ENCODE assay signal across 29 cellular contexts in the genomic region with DNA sequence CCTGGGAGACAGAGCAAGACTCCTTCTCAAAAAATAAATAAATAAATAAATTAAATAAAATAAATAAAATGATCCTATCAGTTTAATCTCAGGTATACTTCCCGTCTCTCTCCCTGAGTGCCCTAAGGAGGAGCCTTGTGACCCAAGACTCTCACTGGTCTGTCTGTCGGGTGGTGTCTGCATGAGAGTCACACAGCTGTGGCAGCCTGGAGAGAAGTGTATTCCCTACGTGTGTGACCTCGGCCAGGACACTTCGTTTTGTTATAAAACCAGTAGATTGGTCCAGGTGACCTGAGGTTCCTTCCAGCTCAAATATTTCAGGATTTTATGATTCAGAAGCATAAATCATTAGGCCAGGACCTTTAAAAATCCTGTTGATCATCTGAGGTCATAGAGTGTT. TPM values are rescaled to one million over a fixed set of nuclear protein-coding genes. Genes with fewer than 3 reads are reported as not detected.
A peak's percentile ranks its signal among the peaks of the same experiment; 100 is the strongest.
DNase-seq lines count a peak whose midpoint lies in the region; ATAC-seq and TF ChIP-seq lines count a peak whose summit lies in the region.
"Had no signal": no experiment of that assay in that cellular context is flagged by ENCODE, and none has a peak within 500 bp of the region (broad histone marks: within the 10 kb centered on the region; RNA-seq: fewer than 3 reads in every experiment).

No MANE protein-coding gene starts in this region.

- H3K27me3 Mint-ChIP-seq in activated naive CD4-positive, alpha-beta T cell treated with anti-CD3 and anti-CD28 coated beads, Interleukin-2, amount 10 ng/mL, durations not matched to agents 7 days and 5 days: no peaks in the 10 kb centered on the region
- H3K27me3 Mint-ChIP-seq in T-helper 17 cell: no peaks in the 10 kb centered on the region

- ATAC-seq in T-helper 17 cell (no peak), GM21423 (IDR thresholded peaks at IDR 0.05; ENCODE audit: unreplicated experiment) (no peak)
- ATAC-seq: sciatic nerve; stimulated activated effector memory CD8-positive, alpha-beta T cell treated with anti-CD3 and anti-CD28 coated beads, Interleukin-12 subunit alpha, Interleukin-12 subunit beta, amount 100 ng/mL, for 72 hours had no signal

- TF ChIP-seq POLR2A in vagina (IDR thresholded peaks at IDR 0.05) (no peak), thyroid gland (IDR thresholded peaks at IDR 0.05) (no peak)

- no peaks in the 10 kb centered on the region for H3K9me3 Mint-ChIP-seq in activated naive CD4-positive, alpha-beta T cell treated with anti-CD3 and anti-CD28 coated beads, Interleukin-2, amount 10 ng/mL, durations not matched to agents 7 days and 5 days
- H3K9me3 Mint-ChIP-seq: stimulated activated effector memory CD8-positive, alpha-beta T cell treated with anti-CD3 and anti-CD28 coated beads, Interleukin-12 subunit alpha, Interleukin-12 subunit beta, amount 100 ng/mL, for 72 hours had no signal

- DNase-seq in activated naive CD4-positive, alpha-beta T cell treated with anti-CD3 and anti-CD28 coated beads, Interleukin-2, amount 10 ng/mL, durations not matched to agents 7 days and 5 days: no peak
- DNase-seq in activated naive CD4-positive, alpha-beta T cell treated with anti-CD3 and anti-CD28 coated beads, Interleukin-2, amount 50 U/mL, for 16 hours: no peak
- DNase-seq in T-helper 17 cell: no peak
- DNase-seq in islet precursor cell: peak; percentile 45
- DNase-seq in vagina (ENCODE audit: extremely low spot score in 2 of 2): no peak
- DNase-seq in kidney tubule cell (ENCODE audit: low spot score): no peak
- DNase-seq in thyroid gland: no peak
- DNase-seq: activated naive CD4-positive, alpha-beta T cell treated with Interleukin-2 at 50 U/mL for 16 hours; activated T-cell treated with anti-CD3 and anti-CD28 coated beads, Interleukin-2, amount 50 U/mL, for 1 hour; BE2C; cortex of kidney; DMS79; foreskin melanocyte; GDM1; H7; mesendoderm; NCI-H1105 treated with DMSO at 0.1 percent for 48 hours; NCI-H1930; NCI-H524 treated with DMSO at 0.1 percent for 48 hours; SIG-M5; stimulated activated CD4-positive, alpha-beta T cell treated with anti-CD3 and anti-CD28 coated beads, Interleukin-12 subunit alpha, Interleukin-12 subunit beta, amount 100 ng/mL, for 4 hours; stimulated activated CD4-positive, alpha-beta T cell treated with anti-CD3 and anti-CD28 coated beads, Interleukin-4, amount 100 ng/mL, for 1 hour; SW 1271 had no signal

- intact Hi-C loops in vagina (cut with DNase I) (no loop called here), thyroid gland (cut with DNase I) (no loop called here)

- H3K27me3 ChIP-seq in vagina: no peaks in the 10 kb centered on the region
- H3K27me3 ChIP-seq in thyroid gland: no peaks in the 10 kb centered on the region
- H3K27me3 ChIP-seq: BE2C, hepatocyte, Peyer's patch had no signal

- peak overlapping the region; percentile 31 for H3K27ac Mint-ChIP-seq in activated naive CD4-positive, alpha-beta T cell treated with anti-CD3 and anti-CD28 coated beads, Interleukin-2, amount 10 ng/mL, durations not matched to agents 7 days and 5 days
- peak overlapping the region; percentile 24 for H3K27ac Mint-ChIP-seq in T-helper 17 cell

- CTCF ChIA-PET in activated naive CD4-positive, alpha-beta T cell treated with anti-CD3 and anti-CD28 coated beads, Interleukin-2, amount 10 ng/mL, durations not matched to agents 7 days and 5 days (lab: Charles Lee): interaction anchor here (0.9 to 2.0 kb wide), 2 partner anchors 16 kb away, joined by 5 to 6 read pairs; no protein-coding TSS in a partner anchor

- H3K27ac ChIP-seq in vagina: peak overlapping the region; percentile 60
- H3K27ac ChIP-seq in thyroid gland: no peak overlapping the region
- H3K27ac ChIP-seq: esophagus muscularis mucosa, hepatocyte, Peyer's patch had no signal

- H3K4me3 ChIP-seq in vagina (no peak overlapping the region), thyroid gland (replicated peaks in 1 of 3) (no peak overlapping the region)
- H3K4me3 ChIP-seq: esophagus muscularis mucosa, hepatocyte, Peyer's patch had no signal

- TF ChIP-seq CTCF in vagina (IDR thresholded peaks at IDR 0.05) (no peak), thyroid gland (IDR thresholded peaks at IDR 0.05) (no peak)

- H3K4me1 ChIP-seq in vagina: peaks cover 86% of the 10 kb centered on the region
- peaks cover 37 to 49% of the 10 kb centered on the region in 2 donors for H3K4me1 ChIP-seq in thyroid gland

- no peaks in the 10 kb centered on the region for H3K9me3 ChIP-seq in T-helper 17 cell (ENCODE audit: control insufficient read depth, low read length, poor library complexity, severe bottlenecking)
- no peaks in the 10 kb centered on the region for H3K9me3 ChIP-seq in vagina
- no peaks in the 10 kb centered on the region for H3K9me3 ChIP-seq in thyroid gland
- H3K9me3 ChIP-seq: BE2C, esophagus muscularis mucosa, Peyer's patch had no signal

- H3K36me3 Mint-ChIP-seq in activated naive CD4-positive, alpha-beta T cell treated with anti-CD3 and anti-CD28 coated beads, Interleukin-2, amount 10 ng/mL, durations not matched to agents 7 days and 5 days: peaks cover 56% of the 10 kb centered on the region
- peaks cover 6% of the 10 kb centered on the region for H3K36me3 Mint-ChIP-seq in T-helper 17 cell (ENCODE audit: low read depth)

- no peak overlapping the region for H3K4me3 Mint-ChIP-seq in activated naive CD4-positive, alpha-beta T cell treated with anti-CD3 and anti-CD28 coated beads, Interleukin-2, amount 10 ng/mL, durations not matched to agents 7 days and 5 days
- peak overlapping the region; percentile 28 for H3K4me3 Mint-ChIP-seq in T-helper 17 cell
- H3K4me3 Mint-ChIP-seq: stimulated activated effector memory CD8-positive, alpha-beta T cell treated with anti-CD3 and anti-CD28 coated beads, Interleukin-12 subunit alpha, Interleukin-12 subunit beta, amount 100 ng/mL, for 72 hours had no signal

- no peaks in the 10 kb centered on the region for H3K36me3 ChIP-seq in vagina
- H3K36me3 ChIP-seq in thyroid gland: no peaks in the 10 kb centered on the region
- H3K36me3 ChIP-seq: BE2C, esophagus muscularis mucosa, Peyer's patch had no signal

- peaks cover 75% of the 10 kb centered on the region for H3K4me1 Mint-ChIP-seq in activated naive CD4-positive, alpha-beta T cell treated with anti-CD3 and anti-CD28 coated beads, Interleukin-2, amount 10 ng/mL, durations not matched to agents 7 days and 5 days
- peaks cover 44% of the 10 kb centered on the region for H3K4me1 Mint-ChIP-seq in T-helper 17 cell

- WGBS in thyroid gland, 2 donors: 85 to 88% methylated on average over 5 of the region's 5 CpGs

RNA-seq across cellular contexts. Expression of gene SYNE3, which starts 4.8 kb away (rescaled TPM):
- total RNA-seq in T-helper 17 cell: 10 to 100 TPM; 59.6 to 64.8 TPM
- total RNA-seq in vagina: 27.0 TPM
- 10 to 100 TPM in 3 of 4 donors, 1 to 10 TPM in 1; 9.7 to 21.9 (median 17.6) TPM for total RNA-seq in thyroid gland

RNA-seq across cellular contexts. Expression of gene GLRX5, which starts 23.2 kb away (rescaled TPM):
- total RNA-seq in T-helper 17 cell (10 to 100 TPM; 14.8 to 17.7 TPM), vagina (20.4 TPM), thyroid gland (10 to 100 TPM; 33.9 to 64.1 (median 41.3) TPM)
